18 cellular contexts compared by ENCODE assay signal in the genomic region with DNA sequence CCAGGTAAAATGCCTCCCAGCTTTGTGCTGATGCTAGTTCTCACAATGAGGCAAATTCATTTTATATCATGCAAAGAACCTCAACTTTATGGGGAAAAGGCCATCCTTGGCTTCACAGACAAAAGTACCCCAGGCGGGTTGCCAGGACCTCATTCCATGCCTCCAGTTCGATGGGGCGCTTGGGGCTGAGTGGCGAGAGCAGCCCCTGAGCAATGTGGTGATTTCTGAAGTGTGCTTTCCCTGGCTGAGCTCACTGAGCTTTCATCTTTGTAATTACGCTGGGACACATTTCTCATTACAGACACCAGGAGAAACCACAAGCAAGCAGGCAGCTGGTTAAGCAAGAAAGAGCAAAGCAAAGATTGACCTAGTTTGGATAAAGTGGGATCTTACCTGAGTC.
DNase-seq lines count a peak whose midpoint lies in the region; ATAC-seq and TF ChIP-seq lines count a peak whose summit lies in the region.
"Had no signal": no experiment of that assay in that cellular context is flagged by ENCODE, and none has a peak within 500 bp of the region (broad histone marks: within the 10 kb centered on the region; RNA-seq: fewer than 3 reads in every experiment).

No MANE protein-coding gene starts in this region.

- H3K27me3 ChIP-seq in DND-41 (ENCODE audit: insufficient read depth, low read length, poor library complexity) (no peaks in the 10 kb centered on the region), thyroid gland (no peaks in the 10 kb centered on the region)
- H3K27me3 ChIP-seq: BLaER1 had no signal

- 36 to 39% methylated on average over 5 of the region's 5 CpGs for WGBS in thyroid gland, 2 donors

- no peak for TF ChIP-seq POLR2A in thyroid gland (IDR thresholded peaks at IDR 0.05)

- H3K36me3 ChIP-seq in DND-41 (ENCODE audit: insufficient read depth, low read length) (no peaks in the 10 kb centered on the region), thyroid gland (no peaks in the 10 kb centered on the region)
- H3K36me3 ChIP-seq: BLaER1 had no signal

- no peaks in the 10 kb centered on the region for H4K20me1 ChIP-seq in DND-41 (ENCODE audit: insufficient read depth, low read length)
- H4K20me1 ChIP-seq: BLaER1 had no signal

- H3K4me1 ChIP-seq in DND-41 (ENCODE audit: insufficient read depth, low read length) (peaks cover 15% of the 10 kb centered on the region), thyroid gland (peaks cover 0 to 7% of the 10 kb centered on the region in 2 donors)
- H3K4me1 ChIP-seq: Caco-2 had no signal

- H3K4me3 ChIP-seq in DND-41 (ENCODE audit: low read depth in 1 of 2, low read length in 2 of 2) (no peak overlapping the region), coronary artery (no peak overlapping the region), thyroid gland (replicated peaks in 1 of 3) (no peak overlapping the region)
- H3K4me3 ChIP-seq: BLaER1, GM23338 had no signal

- no peaks in the 10 kb centered on the region for H3K9me3 ChIP-seq in DND-41 (ENCODE audit: insufficient read depth, low read length, severe bottlenecking)
- no peaks in the 10 kb centered on the region for H3K9me3 ChIP-seq in thyroid gland
- H3K9me3 ChIP-seq: BLaER1 had no signal

- peak; percentile 7 for DNase-seq in NCI-H2227 (lab: John Stamatoyannopoulos, UW; ENCODE audit: unreplicated experiment)
- DNase-seq in NCI-H2227 treated with DMSO at 0.1 percent for 48 hours (lab: John Stamatoyannopoulos, UW), result no peak
- peak; percentile 25 for DNase-seq in DND-41
- DNase-seq in coronary artery (ENCODE audit: low spot score), result peak; percentile 29
- peak; percentile 81 to 84 for DNase-seq in thyroid gland
- DNase-seq in NCI-H446 (lab: John Stamatoyannopoulos, UW), result no peak
- DNase-seq: CD4-positive, CD25-positive, alpha-beta regulatory T cell; CD8-positive, alpha-beta T cell; DMS153; H9 had no signal

- no peak overlapping the region for H3K9ac ChIP-seq in DND-41 (ENCODE audit: low read depth, low read length)
- H3K9ac ChIP-seq: BLaER1 had no signal

- peak; percentile 79 for ATAC-seq in DND-41 (ENCODE audit: insufficient read depth, low read depth)
- no peak for ATAC-seq in GM21737 (IDR thresholded peaks at IDR 0.05; ENCODE audit: unreplicated experiment)
- ATAC-seq in HG03457 (IDR thresholded peaks at IDR 0.05; ENCODE audit: unreplicated experiment), result no peak
- ATAC-seq: CD8-positive, alpha-beta T cell; GM23338; HCT116 had no signal

- intact Hi-C loops in thyroid gland (cut with DNase I), result no loop called here

- H2AFZ ChIP-seq in DND-41 (ENCODE audit: low read depth, low read length), result no peak overlapping the region
- H2AFZ ChIP-seq: GM23338 had no signal

- H3K27ac ChIP-seq in DND-41 (ENCODE audit: low read length) (peak overlapping the region; percentile 6; the same call in 1 of the 2 replicates), coronary artery (no peak overlapping the region), thyroid gland (no peak overlapping the region)
- H3K27ac ChIP-seq: 22Rv1, BLaER1, C4-2B had no signal

- peak overlapping the region; percentile 21; the same call in 1 of the 2 replicates for H3K4me2 ChIP-seq in DND-41 (ENCODE audit: insufficient read depth, low read length)
- H3K4me2 ChIP-seq: BLaER1, GM23338 had no signal

- no peak for TF ChIP-seq CTCF in DND-41 (IDR thresholded peaks at IDR 0.05; ENCODE audit: borderline replicate concordance, extremely low read depth, low read length, poor library complexity, severe bottlenecking)
- no peak for TF ChIP-seq CTCF in coronary artery (IDR thresholded peaks at IDR 0.05)
- no peak for TF ChIP-seq CTCF in thyroid gland (IDR thresholded peaks at IDR 0.05)

- no peaks in the 10 kb centered on the region for H3K79me2 ChIP-seq in DND-41 (ENCODE audit: insufficient read depth, low read length)

Comparison
In these comparisons a context has a peak if more than half of its experiments do, and no peak if none do; other contexts are left out.
1. DNase-seq: peak in NCI-H2227 (single experiment), DND-41 (single experiment), coronary artery (single experiment) and thyroid gland (2 of 2); none in NCI-H2227 treated with DMSO at 0.1 percent for 48 hours (single experiment) and NCI-H446 (0 of 2).